Comparison of ENCODE assay signal across 2 cellular contexts in the genomic region with DNA sequence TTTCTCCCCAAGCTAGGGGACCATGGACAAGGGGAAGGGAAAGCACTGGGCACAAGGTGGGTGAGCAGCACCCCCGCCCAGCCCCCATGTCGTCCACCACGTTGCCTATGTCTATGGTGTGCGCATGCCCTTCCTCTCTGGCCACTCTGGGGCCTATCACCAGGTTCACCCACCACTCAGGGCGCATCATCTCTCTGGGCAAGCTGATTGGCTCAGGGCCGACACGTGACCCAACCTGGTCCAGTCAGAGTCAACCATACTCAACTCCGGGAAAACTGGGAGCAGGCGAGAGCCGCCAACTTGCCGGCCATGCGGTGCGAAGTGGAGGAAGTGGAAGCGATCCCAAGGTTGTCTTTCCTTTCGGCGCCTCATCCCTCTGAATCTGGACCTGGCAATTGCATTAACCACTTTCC.
TF ChIP-seq lines count a peak whose summit lies in the region.

No MANE protein-coding gene starts in this region.

TF ChIP-seq in H1, 55 proteins besides CTCF, POLR2A, EP300 and RAD21:
- TF ChIP-seq GTF2F1 (IDR thresholded peaks at IDR 0.05; ENCODE audit: borderline replicate concordance, low read depth, low read length) (no peak), TBP (IDR thresholded peaks at IDR 0.05; ENCODE audit: low read depth, low read length) (no peak)
- TF ChIP-seq, protein P1, sequence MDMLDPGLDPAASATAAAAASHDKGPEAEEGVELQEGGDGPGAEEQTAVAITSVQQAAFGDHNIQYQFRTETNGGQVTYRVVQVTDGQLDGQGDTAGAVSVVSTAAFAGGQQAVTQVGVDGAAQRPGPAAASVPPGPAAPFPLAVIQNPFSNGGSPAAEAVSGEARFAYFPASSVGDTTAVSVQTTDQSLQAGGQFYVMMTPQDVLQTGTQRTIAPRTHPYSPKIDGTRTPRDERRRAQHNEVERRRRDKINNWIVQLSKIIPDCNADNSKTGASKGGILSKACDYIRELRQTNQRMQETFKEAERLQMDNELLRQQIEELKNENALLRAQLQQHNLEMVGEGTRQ (IDR thresholded peaks at IDR 0.05; ENCODE audit: low read length), result peak; percentile 62
- TF ChIP-seq, protein P2, sequence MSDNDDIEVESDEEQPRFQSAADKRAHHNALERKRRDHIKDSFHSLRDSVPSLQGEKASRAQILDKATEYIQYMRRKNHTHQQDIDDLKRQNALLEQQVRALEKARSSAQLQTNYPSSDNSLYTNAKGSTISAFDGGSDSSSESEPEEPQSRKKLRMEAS (IDR thresholded peaks at IDR 0.05), result peak; percentile 70
- TF ChIP-seq, protein P3, sequence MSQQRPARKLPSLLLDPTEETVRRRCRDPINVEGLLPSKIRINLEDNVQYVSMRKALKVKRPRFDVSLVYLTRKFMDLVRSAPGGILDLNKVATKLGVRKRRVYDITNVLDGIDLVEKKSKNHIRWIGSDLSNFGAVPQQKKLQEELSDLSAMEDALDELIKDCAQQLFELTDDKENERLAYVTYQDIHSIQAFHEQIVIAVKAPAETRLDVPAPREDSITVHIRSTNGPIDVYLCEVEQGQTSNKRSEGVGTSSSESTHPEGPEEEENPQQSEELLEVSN (IDR thresholded peaks at IDR 0.05), result peak; percentile 90

TF ChIP-seq in GM12891, 5 proteins besides CTCF, POLR2A, EP300 and RAD21:
- TF ChIP-seq PAX5 (IDR thresholded peaks at IDR 0.05; ENCODE audit: insufficient read depth, low read length, severe bottlenecking), result no peak
- TF ChIP-seq SPI1 (IDR thresholded peaks at IDR 0.05; ENCODE audit: low read depth, low read length), result no peak
- TF ChIP-seq POLR2AphosphoS5 (IDR thresholded peaks at IDR 0.05; ENCODE audit: low read depth, low read length), result no peak
- no peak for TF ChIP-seq POU2F2 (IDR thresholded peaks at IDR 0.05; ENCODE audit: low read depth, low read length)
- TF ChIP-seq TAF1 (IDR thresholded peaks at IDR 0.05; ENCODE audit: low read depth, low read length), result no peak
